In the genomic region with DNA sequence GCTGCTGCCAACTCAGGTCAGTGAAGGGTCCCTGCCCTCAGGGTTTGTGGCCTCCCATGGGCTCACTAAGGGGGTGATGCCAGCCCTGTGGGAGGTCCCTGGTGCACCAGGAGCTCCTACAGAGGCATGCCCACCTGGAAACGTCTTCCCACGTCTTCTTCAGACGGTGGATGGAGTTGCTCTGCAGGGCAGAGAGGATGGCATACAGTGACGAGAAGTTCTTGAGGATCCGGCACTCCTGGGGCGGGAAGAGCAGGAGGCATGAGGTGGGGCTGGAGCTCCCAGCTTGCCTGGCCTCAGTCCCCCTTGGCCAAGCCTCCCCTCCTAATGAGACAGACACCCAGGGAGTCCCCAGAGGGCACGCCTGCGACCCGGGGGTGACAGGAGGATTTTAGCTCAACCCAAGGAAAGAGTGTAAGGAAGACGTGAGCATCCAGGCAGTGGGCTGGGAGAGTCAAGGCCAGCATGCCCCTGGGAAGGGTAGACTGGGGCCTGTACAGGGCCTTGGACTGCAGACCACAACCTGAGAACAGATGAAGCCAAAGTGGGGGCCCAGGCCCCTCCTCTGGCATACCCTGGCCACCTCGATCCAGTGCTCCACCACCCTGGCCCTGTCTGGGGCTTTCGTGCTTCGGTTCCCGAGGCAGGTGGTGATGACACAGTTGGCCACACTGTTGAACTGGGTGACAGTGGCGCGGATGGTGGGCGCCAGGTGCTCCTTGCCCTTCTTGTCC, we compare ENCODE assay signal across 18 cellular contexts. TPM values are rescaled to one million over a fixed set of nuclear protein-coding genes. Genes with fewer than 3 reads are reported as not detected.
A peak's percentile ranks its signal among the peaks of the same experiment; 100 is the strongest.
DNase-seq lines count a peak whose midpoint lies in the region; ATAC-seq and TF ChIP-seq lines count a peak whose summit lies in the region.
"Had no signal": no experiment of that assay in that cellular context is flagged by ENCODE, and none has a peak within 500 bp of the region (broad histone marks: within the 10 kb centered on the region; RNA-seq: fewer than 3 reads in every experiment).

No MANE protein-coding gene starts in this region.

- H3K27me3 Mint-ChIP-seq in activated naive CD4-positive, alpha-beta T cell treated with anti-CD3 and anti-CD28 coated beads, Interleukin-2, amount 10 ng/mL, durations not matched to agents 7 days and 5 days: no peaks in the 10 kb centered on the region
- no peaks in the 10 kb centered on the region for H3K27me3 Mint-ChIP-seq in WTC11 (ENCODE audit: low read depth)
- H3K27me3 Mint-ChIP-seq: naive B cell had no signal

- intact Hi-C loops in lower lobe of right lung (cut with DNase I): no loop called here

- H3K27me3 ChIP-seq in lower lobe of right lung (ENCODE audit: low read depth): no peaks in the 10 kb centered on the region
- H3K27me3 ChIP-seq: SJSA1 had no signal

- no peak overlapping the region for H3K4me3 ChIP-seq in lower lobe of right lung
- H3K4me3 ChIP-seq: SJSA1 had no signal

- H3K4me1 Mint-ChIP-seq in activated naive CD4-positive, alpha-beta T cell treated with anti-CD3 and anti-CD28 coated beads, Interleukin-2, amount 10 ng/mL, durations not matched to agents 7 days and 5 days: peaks cover 4% of the 10 kb centered on the region
- peaks cover 3% of the 10 kb centered on the region for H3K4me1 Mint-ChIP-seq in WTC11

- peaks cover 40% of the 10 kb centered on the region for H3K36me3 Mint-ChIP-seq in activated naive CD4-positive, alpha-beta T cell treated with anti-CD3 and anti-CD28 coated beads, Interleukin-2, amount 10 ng/mL, durations not matched to agents 7 days and 5 days
- peaks cover 26% of the 10 kb centered on the region for H3K36me3 Mint-ChIP-seq in WTC11

- H3K9me3 Mint-ChIP-seq in activated naive CD4-positive, alpha-beta T cell treated with anti-CD3 and anti-CD28 coated beads, Interleukin-2, amount 10 ng/mL, durations not matched to agents 7 days and 5 days: no peaks in the 10 kb centered on the region
- no peaks in the 10 kb centered on the region for H3K9me3 Mint-ChIP-seq in WTC11
- H3K9me3 Mint-ChIP-seq: H9, naive B cell had no signal

- POLR2A ChIA-PET in WTC11 (lab: Charles Lee): no interaction called here

- no peaks in the 10 kb centered on the region for H3K9me3 ChIP-seq in lower lobe of right lung
- H3K9me3 ChIP-seq: SJSA1 had no signal

- ATAC-seq in WTC11 (no peak), lower lobe of right lung (no peak), HG03354 (IDR thresholded peaks at IDR 0.05; ENCODE audit: poor library complexity, severe bottlenecking, unreplicated experiment) (no peak)

- peaks cover 98% of the 10 kb centered on the region for H3K36me3 ChIP-seq in lower lobe of right lung

- DNase-seq in activated naive CD4-positive, alpha-beta T cell treated with anti-CD3 and anti-CD28 coated beads, Interleukin-2, amount 10 ng/mL, durations not matched to agents 7 days and 5 days: peak; percentile 12
- no peak for DNase-seq in activated naive CD4-positive, alpha-beta T cell treated with Interleukin-2 at 50 U/mL for 16 hours
- DNase-seq in WTC11 (ENCODE audit: low spot score) (no peak), lower lobe of right lung (peak; percentile 24), NCI-H2196 treated with DMSO at 0.1 percent for 48 hours (lab: John Stamatoyannopoulos, UW; ENCODE audit: unreplicated experiment) (no peak)
- no peak for DNase-seq in activated CD4-positive, CD25-positive, alpha-beta regulatory T cell (lab: John Stamatoyannopoulos, UW)
- DNase-seq: activated gamma-delta T cell treated with Interleukin-2 at 50 U/mL for 16 hours; GF-D8; H9; immature natural killer cell; naive B cell; NCI-H1417 treated with DMSO at 0.1 percent for 48 hours; NCI-H2171; stimulated activated CD4-positive, alpha-beta T cell treated with anti-CD3 and anti-CD28 coated beads, Interleukin-2, amount 100 ng/mL, for 24 hours had no signal

- H3K27ac Mint-ChIP-seq in activated naive CD4-positive, alpha-beta T cell treated with anti-CD3 and anti-CD28 coated beads, Interleukin-2, amount 10 ng/mL, durations not matched to agents 7 days and 5 days: no peak overlapping the region
- H3K27ac Mint-ChIP-seq in WTC11: peak overlapping the region; percentile 17; the same call in 1 of the 2 replicates
- H3K27ac Mint-ChIP-seq: H9 had no signal

- H3K4me3 Mint-ChIP-seq in activated naive CD4-positive, alpha-beta T cell treated with anti-CD3 and anti-CD28 coated beads, Interleukin-2, amount 10 ng/mL, durations not matched to agents 7 days and 5 days: no peak overlapping the region
- H3K4me3 Mint-ChIP-seq in WTC11: no peak overlapping the region
- H3K4me3 Mint-ChIP-seq: H9, immature natural killer cell, naive B cell had no signal

- TF ChIP-seq CTCF in WTC11 (IDR thresholded peaks at IDR 0.05) (no peak), lower lobe of right lung (IDR thresholded peaks at IDR 0.05) (no peak)

- CTCF ChIA-PET in activated naive CD4-positive, alpha-beta T cell treated with anti-CD3 and anti-CD28 coated beads, Interleukin-2, amount 10 ng/mL, durations not matched to agents 7 days and 5 days (lab: Charles Lee): interaction anchor here (1.1 to 23.0 kb wide), 4 partner anchors 25 to 58 kb away, joined by 3 to 357 read pairs (median 6); no protein-coding TSS in a partner anchor
- CTCF ChIA-PET in WTC11 (lab: Charles Lee): interaction anchor here (0.6 to 7.8 kb wide), 4 partner anchors 8 to 39 kb away, joined by 3 to 93 read pairs (median 4); no protein-coding TSS in a partner anchor

- H3K27ac ChIP-seq in lower lobe of right lung (no peak overlapping the region), temporal lobe (ENCODE audit: low read depth, low read length) (peak overlapping the region; percentile 31)
- H3K27ac ChIP-seq: parathyroid adenoma, SJSA1 had no signal

- H3K4me1 ChIP-seq in lower lobe of right lung: no peaks in the 10 kb centered on the region
- H3K4me1 ChIP-seq: parathyroid adenoma, SJSA1 had no signal

TF ChIP-seq in WTC11, 78 proteins besides CTCF, POLR2A, EP300 and RAD21 (continues in another document):
- TF ChIP-seq RELA (CRISPR knock-in tag; IDR thresholded peaks at IDR 0.05; ENCODE audit: borderline replicate concordance) (no peak), FOXP1 (CRISPR knock-in tag; IDR thresholded peaks at IDR 0.05; ENCODE audit: borderline replicate concordance) (no peak), ELF4 (CRISPR knock-in tag; IDR thresholded peaks at IDR 0.05; ENCODE audit: low read depth) (no peak), NR3C1 (CRISPR knock-in tag; conservative IDR thresholded peaks at IDR 0.05; ENCODE audit: low read depth) (no peak), TEAD4 (CRISPR knock-in tag; IDR thresholded peaks at IDR 0.05) (no peak), GABPB1 (CRISPR knock-in tag; IDR thresholded peaks at IDR 0.05) (no peak)
- TF ChIP-seq, protein P1, sequence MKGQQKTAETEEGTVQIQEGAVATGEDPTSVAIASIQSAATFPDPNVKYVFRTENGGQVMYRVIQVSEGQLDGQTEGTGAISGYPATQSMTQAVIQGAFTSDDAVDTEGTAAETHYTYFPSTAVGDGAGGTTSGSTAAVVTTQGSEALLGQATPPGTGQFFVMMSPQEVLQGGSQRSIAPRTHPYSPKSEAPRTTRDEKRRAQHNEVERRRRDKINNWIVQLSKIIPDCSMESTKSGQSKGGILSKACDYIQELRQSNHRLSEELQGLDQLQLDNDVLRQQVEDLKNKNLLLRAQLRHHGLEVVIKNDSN (CRISPR knock-in tag; IDR thresholded peaks at IDR 0.05): no peak
- TF ChIP-seq, protein P2, sequence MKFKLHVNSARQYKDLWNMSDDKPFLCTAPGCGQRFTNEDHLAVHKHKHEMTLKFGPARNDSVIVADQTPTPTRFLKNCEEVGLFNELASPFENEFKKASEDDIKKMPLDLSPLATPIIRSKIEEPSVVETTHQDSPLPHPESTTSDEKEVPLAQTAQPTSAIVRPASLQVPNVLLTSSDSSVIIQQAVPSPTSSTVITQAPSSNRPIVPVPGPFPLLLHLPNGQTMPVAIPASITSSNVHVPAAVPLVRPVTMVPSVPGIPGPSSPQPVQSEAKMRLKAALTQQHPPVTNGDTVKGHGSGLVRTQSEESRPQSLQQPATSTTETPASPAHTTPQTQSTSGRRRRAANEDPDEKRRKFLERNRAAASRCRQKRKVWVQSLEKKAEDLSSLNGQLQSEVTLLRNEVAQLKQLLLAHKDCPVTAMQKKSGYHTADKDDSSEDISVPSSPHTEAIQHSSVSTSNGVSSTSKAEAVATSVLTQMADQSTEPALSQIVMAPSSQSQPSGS (CRISPR knock-in tag; IDR thresholded peaks at IDR 0.05; ENCODE audit: borderline replicate concordance, low read depth): no peak
- TF ChIP-seq, protein P3, sequence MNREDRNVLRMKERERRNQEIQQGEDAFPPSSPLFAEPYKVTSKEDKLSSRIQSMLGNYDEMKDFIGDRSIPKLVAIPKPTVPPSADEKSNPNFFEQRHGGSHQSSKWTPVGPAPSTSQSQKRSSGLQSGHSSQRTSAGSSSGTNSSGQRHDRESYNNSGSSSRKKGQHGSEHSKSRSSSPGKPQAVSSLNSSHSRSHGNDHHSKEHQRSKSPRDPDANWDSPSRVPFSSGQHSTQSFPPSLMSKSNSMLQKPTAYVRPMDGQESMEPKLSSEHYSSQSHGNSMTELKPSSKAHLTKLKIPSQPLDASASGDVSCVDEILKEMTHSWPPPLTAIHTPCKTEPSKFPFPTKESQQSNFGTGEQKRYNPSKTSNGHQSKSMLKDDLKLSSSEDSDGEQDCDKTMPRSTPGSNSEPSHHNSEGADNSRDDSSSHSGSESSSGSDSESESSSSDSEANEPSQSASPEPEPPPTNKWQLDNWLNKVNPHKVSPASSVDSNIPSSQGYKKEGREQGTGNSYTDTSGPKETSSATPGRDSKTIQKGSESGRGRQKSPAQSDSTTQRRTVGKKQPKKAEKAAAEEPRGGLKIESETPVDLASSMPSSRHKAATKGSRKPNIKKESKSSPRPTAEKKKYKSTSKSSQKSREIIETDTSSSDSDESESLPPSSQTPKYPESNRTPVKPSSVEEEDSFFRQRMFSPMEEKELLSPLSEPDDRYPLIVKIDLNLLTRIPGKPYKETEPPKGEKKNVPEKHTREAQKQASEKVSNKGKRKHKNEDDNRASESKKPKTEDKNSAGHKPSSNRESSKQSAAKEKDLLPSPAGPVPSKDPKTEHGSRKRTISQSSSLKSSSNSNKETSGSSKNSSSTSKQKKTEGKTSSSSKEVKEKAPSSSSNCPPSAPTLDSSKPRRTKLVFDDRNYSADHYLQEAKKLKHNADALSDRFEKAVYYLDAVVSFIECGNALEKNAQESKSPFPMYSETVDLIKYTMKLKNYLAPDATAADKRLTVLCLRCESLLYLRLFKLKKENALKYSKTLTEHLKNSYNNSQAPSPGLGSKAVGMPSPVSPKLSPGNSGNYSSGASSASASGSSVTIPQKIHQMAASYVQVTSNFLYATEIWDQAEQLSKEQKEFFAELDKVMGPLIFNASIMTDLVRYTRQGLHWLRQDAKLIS (CRISPR knock-in tag; IDR thresholded peaks at IDR 0.05; ENCODE audit: borderline replicate concordance): no peak

RNA-seq across cellular contexts. Expression of a gene that starts 14.4 kb away (rescaled TPM):
- total RNA-seq in WTC11 (2021) (19.5 to 23.2 TPM (median 22.9 TPM) in 3 replicates), lower lobe of right lung (71.1 TPM), temporal lobe (92.0 TPM)

RNA-seq across cellular contexts. Expression of a gene that starts 44.9 kb away (rescaled TPM):
- total RNA-seq in WTC11 (2021): 6.6 to 10.4 TPM (median 8.1 TPM) in 3 replicates
- 1.4 TPM for total RNA-seq in lower lobe of right lung
- 0.49 TPM for total RNA-seq in temporal lobe

RNA-seq across cellular contexts. Expression of a gene that starts 57.0 kb away (rescaled TPM):
- total RNA-seq in WTC11 (2021) (14.5 to 16.7 TPM (median 16.5 TPM) in 3 replicates), lower lobe of right lung (38.5 TPM), temporal lobe (1.5 TPM)
- total RNA-seq: SJSA1 had no signal

Comparison
In these comparisons a context has a peak if more than half of its experiments do, and no peak if none do; other contexts are left out.
1. DNase-seq: peak in activated naive CD4-positive, alpha-beta T cell treated with anti-CD3 and anti-CD28 coated beads, Interleukin-2, amount 10 ng/mL, durations not matched to agents 7 days and 5 days (single experiment) and lower lobe of right lung (single experiment); none in activated naive CD4-positive, alpha-beta T cell treated with Interleukin-2 at 50 U/mL for 16 hours (single experiment), WTC11 (single experiment), NCI-H2196 treated with DMSO at 0.1 percent for 48 hours (single experiment) and activated CD4-positive, CD25-positive, alpha-beta regulatory T cell (0 of 4).